13 cellular contexts compared by ENCODE assay signal in the genomic region with DNA sequence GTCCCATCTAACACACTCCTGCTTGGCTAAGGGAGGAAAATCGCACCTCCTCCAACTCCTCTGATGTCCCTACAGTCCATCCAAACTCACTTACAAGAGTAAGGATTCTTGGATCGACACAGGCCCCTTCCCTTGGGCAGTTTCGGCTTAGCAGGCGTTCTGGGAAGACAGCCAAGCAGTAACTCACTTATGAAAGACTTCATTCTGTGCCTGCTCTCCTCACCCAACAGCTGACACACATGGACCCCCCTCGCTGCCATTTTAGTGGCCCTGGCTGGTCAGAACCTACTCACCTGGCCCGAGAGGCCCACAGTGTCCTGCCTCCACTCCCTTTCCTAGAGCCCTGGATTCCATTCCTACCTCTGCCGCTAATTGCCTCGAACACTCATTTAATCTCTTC. TPM values are rescaled to one million over a fixed set of nuclear protein-coding genes. Genes with fewer than 3 reads are reported as not detected.
DNase-seq lines count a peak whose midpoint lies in the region; ATAC-seq and TF ChIP-seq lines count a peak whose summit lies in the region.
"Had no signal": no experiment of that assay in that cellular context is flagged by ENCODE, and none has a peak within 500 bp of the region (broad histone marks: within the 10 kb centered on the region; RNA-seq: fewer than 3 reads in every experiment).

No MANE protein-coding gene starts in this region.

- H3K9me3 ChIP-seq in sigmoid colon (no peaks in the 10 kb centered on the region), Peyer's patch (no peaks in the 10 kb centered on the region)
- H3K9me3 ChIP-seq: transverse colon had no signal

- H3K4me3 Mint-ChIP-seq in activated CD4-positive, alpha-beta T cell treated with anti-CD3 and anti-CD28 coated beads, Interleukin-2, amount 10 ng/mL, durations not matched to agents 24 days and 14 days: no peak overlapping the region
- no peak overlapping the region for H3K4me3 Mint-ChIP-seq in activated T-helper 1 cell treated with anti-CD3 and anti-CD28 coated beads, Interleukin-12 subunit alpha, Interleukin-12 subunit beta, Interleukin-2, Interleukin-4 antibody, amounts not matched to agents 30 ng/mL and 10 ng/mL and 1 ng/mL, durations not matched to agents 14 hours and 24 hours and 36 hours

- intact Hi-C loops in activated CD4-positive, alpha-beta T cell treated with anti-CD3 and anti-CD28 coated beads, Interleukin-2, amount 10 ng/mL, durations not matched to agents 24 days and 14 days (cut with micrococcal nuclease): no loop called here
- intact Hi-C loops in activated T-helper 1 cell treated with anti-CD3 and anti-CD28 coated beads, Interleukin-12 subunit alpha, Interleukin-12 subunit beta, Interleukin-2, Interleukin-4 antibody, amounts not matched to agents 30 ng/mL and 10 ng/mL and 1 ng/mL, durations not matched to agents 14 hours and 24 hours and 36 hours (cut with micrococcal nuclease): loop anchor here (10.0 kb wide), 1 partner anchor 1714 kb away; the partner anchor contains the start of gene KLRD1
- intact Hi-C loops in sigmoid colon (cut with DNase I): no loop called here

- 58 to 79% methylated on average over 8 of the region's 8 CpGs for WGBS in sigmoid colon, 2 donors

- H3K27me3 ChIP-seq in sigmoid colon (no peaks in the 10 kb centered on the region), Peyer's patch (no peaks in the 10 kb centered on the region)
- H3K27me3 ChIP-seq: transverse colon had no signal

- H3K4me1 ChIP-seq in sigmoid colon: no peaks in the 10 kb centered on the region
- H3K4me1 ChIP-seq in Peyer's patch: no peaks in the 10 kb centered on the region
- H3K4me1 ChIP-seq: transverse colon had no signal

- H3K36me3 ChIP-seq in sigmoid colon: no peaks in the 10 kb centered on the region
- no peaks in the 10 kb centered on the region for H3K36me3 ChIP-seq in Peyer's patch
- H3K36me3 ChIP-seq: transverse colon had no signal

- H3K36me3 Mint-ChIP-seq in activated CD4-positive, alpha-beta T cell treated with anti-CD3 and anti-CD28 coated beads, Interleukin-2, amount 10 ng/mL, durations not matched to agents 24 days and 14 days (ENCODE audit: low read depth): peaks cover 9% of the 10 kb centered on the region
- peaks cover 15% of the 10 kb centered on the region for H3K36me3 Mint-ChIP-seq in activated T-helper 1 cell treated with anti-CD3 and anti-CD28 coated beads, Interleukin-12 subunit alpha, Interleukin-12 subunit beta, Interleukin-2, Interleukin-4 antibody, amounts not matched to agents 30 ng/mL and 10 ng/mL and 1 ng/mL, durations not matched to agents 14 hours and 24 hours and 36 hours (ENCODE audit: low read depth)

- H3K4me3 ChIP-seq in sigmoid colon (no peak overlapping the region), Peyer's patch (no peak overlapping the region)
- H3K4me3 ChIP-seq: transverse colon had no signal

- TF ChIP-seq POLR2A in sigmoid colon (IDR thresholded peaks at IDR 0.05) (no peak), Peyer's patch (IDR thresholded peaks at IDR 0.05) (no peak)

- DNase-seq in activated CD4-positive, alpha-beta T cell treated with anti-CD3 and anti-CD28 coated beads, Interleukin-2, amount 10 ng/mL, durations not matched to agents 24 days and 14 days: no peak
- DNase-seq in activated CD4-positive, alpha-beta T cell treated with anti-CD3 and anti-CD28 coated beads, Interleukin-2, amount 50 U/mL, for 4 hours: no peak
- no peak for DNase-seq in activated T-helper 1 cell treated with anti-CD3 and anti-CD28 coated beads, Interleukin-12 subunit alpha, Interleukin-12 subunit beta, Interleukin-2, Interleukin-4 antibody, amounts not matched to agents 30 ng/mL and 10 ng/mL and 1 ng/mL, durations not matched to agents 14 hours and 24 hours and 36 hours (ENCODE audit: low spot score)
- DNase-seq in fibroblast of the conjunctiva (ENCODE audit: low read depth) (peak; percentile 14), sigmoid colon (peak; percentile 53), GM03348 (ENCODE audit: low spot score) (no peak), Peyer's patch (no peak)
- DNase-seq: activated CD4-positive, alpha-beta T cell treated with anti-CD3 and anti-CD28 coated beads, Interleukin-2, amount 50 U/mL, for 48 hours; cerebellar nuclear complex; NCI-H2107; transverse colon had no signal

- peaks cover 66% of the 10 kb centered on the region for H3K4me1 Mint-ChIP-seq in activated CD4-positive, alpha-beta T cell treated with anti-CD3 and anti-CD28 coated beads, Interleukin-2, amount 10 ng/mL, durations not matched to agents 24 days and 14 days
- peaks cover 86% of the 10 kb centered on the region for H3K4me1 Mint-ChIP-seq in activated T-helper 1 cell treated with anti-CD3 and anti-CD28 coated beads, Interleukin-12 subunit alpha, Interleukin-12 subunit beta, Interleukin-2, Interleukin-4 antibody, amounts not matched to agents 30 ng/mL and 10 ng/mL and 1 ng/mL, durations not matched to agents 14 hours and 24 hours and 36 hours (ENCODE audit: low read depth)

- no peaks in the 10 kb centered on the region for H3K9me3 Mint-ChIP-seq in activated CD4-positive, alpha-beta T cell treated with anti-CD3 and anti-CD28 coated beads, Interleukin-2, amount 10 ng/mL, durations not matched to agents 24 days and 14 days
- peaks cover 4% of the 10 kb centered on the region for H3K9me3 Mint-ChIP-seq in activated T-helper 1 cell treated with anti-CD3 and anti-CD28 coated beads, Interleukin-12 subunit alpha, Interleukin-12 subunit beta, Interleukin-2, Interleukin-4 antibody, amounts not matched to agents 30 ng/mL and 10 ng/mL and 1 ng/mL, durations not matched to agents 14 hours and 24 hours and 36 hours

- peak overlapping the region; percentile 94 for H3K27ac Mint-ChIP-seq in activated CD4-positive, alpha-beta T cell treated with anti-CD3 and anti-CD28 coated beads, Interleukin-2, amount 10 ng/mL, durations not matched to agents 24 days and 14 days
- peak overlapping the region; percentile 62 for H3K27ac Mint-ChIP-seq in activated T-helper 1 cell treated with anti-CD3 and anti-CD28 coated beads, Interleukin-12 subunit alpha, Interleukin-12 subunit beta, Interleukin-2, Interleukin-4 antibody, amounts not matched to agents 30 ng/mL and 10 ng/mL and 1 ng/mL, durations not matched to agents 14 hours and 24 hours and 36 hours

- H3K27me3 Mint-ChIP-seq in activated CD4-positive, alpha-beta T cell treated with anti-CD3 and anti-CD28 coated beads, Interleukin-2, amount 10 ng/mL, durations not matched to agents 24 days and 14 days: no peaks in the 10 kb centered on the region
- no peaks in the 10 kb centered on the region for H3K27me3 Mint-ChIP-seq in activated T-helper 1 cell treated with anti-CD3 and anti-CD28 coated beads, Interleukin-12 subunit alpha, Interleukin-12 subunit beta, Interleukin-2, Interleukin-4 antibody, amounts not matched to agents 30 ng/mL and 10 ng/mL and 1 ng/mL, durations not matched to agents 14 hours and 24 hours and 36 hours (ENCODE audit: insufficient read depth)

- H3K27ac ChIP-seq in sigmoid colon (no peak overlapping the region), Peyer's patch (no peak overlapping the region)
- H3K27ac ChIP-seq: transverse colon had no signal

- TF ChIP-seq EP300 in sigmoid colon (IDR thresholded peaks at IDR 0.05): no peak

- ATAC-seq in GM18873 (IDR thresholded peaks at IDR 0.05; ENCODE audit: low FRiP score, unreplicated experiment): no peak

- TF ChIP-seq CTCF in sigmoid colon (IDR thresholded peaks at IDR 0.05) (no peak), Peyer's patch (IDR thresholded peaks at IDR 0.05) (no peak)

RNA-seq across cellular contexts. Expression of gene BCL2L14, which starts 52.3 kb away (rescaled TPM):
- total RNA-seq in activated CD4-positive, alpha-beta T cell treated with anti-CD3 and anti-CD28 coated beads, Interleukin-2, amount 10 ng/mL, durations not matched to agents 24 days and 14 days: 13.0 and 14.2 TPM in 2 replicates
- total RNA-seq in activated T-helper 1 cell treated with anti-CD3 and anti-CD28 coated beads, Interleukin-12 subunit alpha, Interleukin-12 subunit beta, Interleukin-2, Interleukin-4 antibody, amounts not matched to agents 30 ng/mL and 10 ng/mL and 1 ng/mL, durations not matched to agents 14 hours and 24 hours and 36 hours: 10.4 and 11.0 TPM in 2 replicates
- total RNA-seq in sigmoid colon (not detected), Peyer's patch (100 to 1,000 TPM in 1 of 4 donors, 10 to 100 TPM in 3; 69.3 to 101 (median 87.7) TPM)
- polyA plus RNA-seq in sigmoid colon: 10 to 100 TPM; 21.6 to 41.8 (median 36.0) TPM
- polyA plus RNA-seq: AG04450 had no signal

Comparison
In these comparisons a context has a peak if more than half of its experiments do, and no peak if none do; other contexts are left out.
1. DNase-seq: peak in fibroblast of the conjunctiva (single experiment) and sigmoid colon (single experiment); none in activated CD4-positive, alpha-beta T cell treated with anti-CD3 and anti-CD28 coated beads, Interleukin-2, amount 10 ng/mL, durations not matched to agents 24 days and 14 days (single experiment), activated CD4-positive, alpha-beta T cell treated with anti-CD3 and anti-CD28 coated beads, Interleukin-2, amount 50 U/mL, for 4 hours (0 of 2), activated T-helper 1 cell treated with anti-CD3 and anti-CD28 coated beads, Interleukin-12 subunit alpha, Interleukin-12 subunit beta, Interleukin-2, Interleukin-4 antibody, amounts not matched to agents 30 ng/mL and 10 ng/mL and 1 ng/mL, durations not matched to agents 14 hours and 24 hours and 36 hours (single experiment), GM03348 (single experiment) and Peyer's patch (0 of 3).